Comparison of ENCODE assay signal across 18 cellular contexts in genomic region chr2:100273387-100273786, GRCh38. TPM values are rescaled to one million over a fixed set of nuclear protein-coding genes. Genes with fewer than 3 reads are reported as not detected.
DNase-seq lines count a peak whose midpoint lies in the region; ATAC-seq, FAIRE-seq and TF ChIP-seq lines count a peak whose summit lies in the region.
"Had no signal": no experiment of that assay in that cellular context is flagged by ENCODE, and none has a peak within 500 bp of the region (broad histone marks: within the 10 kb centered on the region; RNA-seq: fewer than 3 reads in every experiment).

No MANE protein-coding gene starts in this region.

- H3K4me2 ChIP-seq in K562 (ENCODE audit: insufficient read depth, low read length): no peak overlapping the region

- H3K79me2 ChIP-seq in K562 (ENCODE audit: control insufficient read depth, insufficient read depth, low read length): no peaks in the 10 kb centered on the region

- H2AFZ ChIP-seq in K562 (ENCODE audit: low read depth, low read length): no peak overlapping the region

- H3K9me1 ChIP-seq in K562 (ENCODE audit: control insufficient read depth, insufficient read depth, low read length): no peaks in the 10 kb centered on the region

- no peaks in the 10 kb centered on the region for H3K27me3 ChIP-seq in right atrium auricular region
- H3K27me3 ChIP-seq in K562 (ENCODE audit: control insufficient read depth in 2 of 2, insufficient read depth in 2 of 2, low read length in 2 of 2): no peaks in the 10 kb centered on the region
- no peaks in the 10 kb centered on the region for H3K27me3 ChIP-seq in rectal smooth muscle tissue (ENCODE audit: control insufficient read depth, insufficient read depth, low read length)
- H3K27me3 ChIP-seq in aorta (ENCODE audit: control insufficient read depth in 1 of 2, insufficient read depth in 2 of 2, low read length in 1 of 2): no peaks in the 10 kb centered on the region
- H3K27me3 ChIP-seq in endodermal cell (ENCODE audit: control insufficient read depth, insufficient read depth, low read length, poor library complexity, severe bottlenecking): no peaks in the 10 kb centered on the region

- CTCF ChIA-PET in K562 (lab: Yijun Ruan, JAX; ENCODE audit: low intra/inter-chr PET ratio): no interaction called here

- no peaks in the 10 kb centered on the region for H3K4me1 ChIP-seq in right atrium auricular region
- H3K4me1 ChIP-seq in K562 (replicated peaks in 1 of 2; ENCODE audit: control insufficient read depth in 2 of 2, insufficient read depth in 2 of 2, low read length in 2 of 2): peaks cover under 1 to 2% of the 10 kb centered on the region in 2 experiments; a peak in 2 of 5 replicates
- H3K4me1 ChIP-seq in rectal smooth muscle tissue (ENCODE audit: control insufficient read depth, insufficient read depth, low read length): no peaks in the 10 kb centered on the region
- no peaks in the 10 kb centered on the region for H3K4me1 ChIP-seq in aorta (ENCODE audit: control insufficient read depth in 1 of 2, insufficient read depth in 2 of 2, low read length in 2 of 2)
- H3K4me1 ChIP-seq in endodermal cell (ENCODE audit: control insufficient read depth, insufficient read depth, low read length): no peaks in the 10 kb centered on the region

- FAIRE-seq in K562 (lab: Jason Lieb, UNC): peak; percentile 11

- H3K27ac ChIP-seq in right atrium auricular region (peak overlapping the region; percentile 3 to 36), K562 (ENCODE audit: extremely low read depth, low read depth, low read length) (no peak overlapping the region), rectal smooth muscle tissue (ENCODE audit: low read depth, low read length) (peak overlapping the region; percentile 57), aorta (ENCODE audit: low read depth in 1 of 2, low read length in 2 of 2) (peak overlapping the region; percentile 0 to 36), endodermal cell (ENCODE audit: low read depth, low read length) (no peak overlapping the region)
- H3K27ac ChIP-seq: C4-2B had no signal

- H3K36me3 Mint-ChIP-seq in endodermal cell (ENCODE audit: low read depth): no peaks in the 10 kb centered on the region

- in situ Hi-C loops in K562 (cut with MboI): no loop called here

- H3K4me3 ChIP-seq in right atrium auricular region (no peak overlapping the region), K562 (no peak overlapping the region), rectal smooth muscle tissue (ENCODE audit: low read length) (no peak overlapping the region), aorta (ENCODE audit: low read length in 2 of 2) (no peak overlapping the region), endodermal cell (ENCODE audit: low read length) (no peak overlapping the region)

- H3K9ac ChIP-seq in K562 (ENCODE audit: insufficient read depth in 1 of 2, low read depth in 2 of 2, low read length in 2 of 2): no peak overlapping the region
- no peak overlapping the region for H3K9ac ChIP-seq in rectal smooth muscle tissue (ENCODE audit: low read length)
- no peak overlapping the region for H3K9ac ChIP-seq in endodermal cell (ENCODE audit: extremely low read depth, low read length, poor library complexity, severe bottlenecking)

- H4K20me1 ChIP-seq in K562 (replicated peaks; ENCODE audit: control insufficient read depth, insufficient read depth, low read length): no peaks in the 10 kb centered on the region

- no peak for TF ChIP-seq EP300 in K562 (IDR thresholded peaks at IDR 0.05; ENCODE audit: low read length)

- intact Hi-C loops in cardiac septum (cut with DNase I): no loop called here
- intact Hi-C loops in K562 (cut with micrococcal nuclease): no loop called here
- intact Hi-C loops in aorta (cut with DNase I): no loop called here

- TF ChIP-seq CTCF in right atrium auricular region (IDR thresholded peaks at IDR 0.05) (no peak), K562 (IDR thresholded peaks at IDR 0.05 in 2 of 3, conservative IDR thresholded peaks at IDR 0.05 in 1 of 3; ENCODE audit: insufficient read depth in 2 of 3, low read depth in 1 of 3, low read length in 3 of 3) (no peak), endodermal cell (conservative IDR thresholded peaks at IDR 0.05) (no peak)

- H3K9me3 ChIP-seq in right atrium auricular region (no peaks in the 10 kb centered on the region), K562 (replicated peaks; ENCODE audit: control insufficient read depth, insufficient read depth, low read depth, low read length) (peaks cover 6% of the 10 kb centered on the region; the same call in 1 of the 2 replicates), aorta (ENCODE audit: control insufficient read depth, low read length) (no peaks in the 10 kb centered on the region), endodermal cell (ENCODE audit: control insufficient read depth, low read length) (no peaks in the 10 kb centered on the region)

- H3K4me1 Mint-ChIP-seq in endodermal cell: no peaks in the 10 kb centered on the region

- H3K4me3 Mint-ChIP-seq in endodermal cell: no peak overlapping the region

- no peak for TF ChIP-seq RAD21 in K562 (CRISPR knock-in tag; conservative IDR thresholded peaks at IDR 0.05 in 1 of 2, IDR thresholded peaks at IDR 0.05 in 1 of 2)

- no peak overlapping the region for H3K27ac Mint-ChIP-seq in endodermal cell
- H3K27ac Mint-ChIP-seq: IgD-negative memory B cell had no signal

- DNase-seq in right atrium auricular region (ENCODE audit: low spot score) (no peak), cardiac septum (ENCODE audit: low spot score) (no peak), K562 (ENCODE audit: extremely low read depth in 1 of 4, low spot score in 3 of 4) (no peak), aorta (no peak), endodermal cell (no peak)
- no peak for DNase-seq in activated CD4-positive, alpha-beta T cell treated with anti-CD3 and anti-CD28 coated beads, Interleukin-2, amount 50 U/mL, for 1 hour
- DNase-seq: GDM1, Kasumi-1, NCI-H1694, NCI-H2081, NCI-H2171, NCI-H524 treated with DMSO at 0.1 percent for 48 hours, NCI-H82 had no signal

- no peaks in the 10 kb centered on the region for H3K27me3 Mint-ChIP-seq in endodermal cell (ENCODE audit: insufficient read depth)

- no TSS peak for BruUV-seq in K562 (replicated peaks; lab: Mats Ljungman, UMichigan)

- peaks cover 5% of the 10 kb centered on the region for H3K9me3 Mint-ChIP-seq in endodermal cell
- H3K9me3 Mint-ChIP-seq: IgD-negative memory B cell had no signal

- POLR2A ChIA-PET in K562 (lab: Yijun Ruan, JAX): no interaction called here

- H3K36me3 ChIP-seq in right atrium auricular region (no peaks in the 10 kb centered on the region), K562 (ENCODE audit: control insufficient read depth, insufficient read depth, low read length) (no peaks in the 10 kb centered on the region; the same call in 2 of the 3 replicates), rectal smooth muscle tissue (ENCODE audit: control insufficient read depth, insufficient read depth, low read length) (no peaks in the 10 kb centered on the region), aorta (ENCODE audit: control insufficient read depth in 1 of 2, insufficient read depth in 2 of 2, low read length in 1 of 2) (no peaks in the 10 kb centered on the region), endodermal cell (ENCODE audit: control insufficient read depth, insufficient read depth, low read length) (no peaks in the 10 kb centered on the region)

- no peak for ATAC-seq in K562
- ATAC-seq in aorta (ENCODE audit: low FRiP score): no peak
- ATAC-seq in GM21526 (IDR thresholded peaks at IDR 0.05; ENCODE audit: low FRiP score, unreplicated experiment): no peak

- TF ChIP-seq POLR2A in K562 (conservative IDR thresholded peaks at IDR 0.05): no peak

- 83% methylated on average over 1 of the region's 1 CpG for WGBS in K562 (ENCODE audit: insufficient coverage, low coverage, missing lambda C conversion rate)
- 65% methylated on average over 1 of the region's 1 CpG for WGBS in aorta, 2 donors
- 100% methylated on average over 1 of the region's 1 CpG; no CpG with 5 or more reads in 1 of the 2 experiments for WGBS in endodermal cell (ENCODE audit: insufficient coverage in 1 of 2, insufficient read length in 1 of 2), 2 experiments

TF ChIP-seq in K562, 482 proteins besides CTCF, POLR2A, EP300 and RAD21 (continues in another document):
- TF ChIP-seq C11orf30 (IDR thresholded peaks at IDR 0.05; ENCODE audit: low read depth) (peak; percentile 36; the same call in 1 of the 2 replicates), MYBL2 (IDR thresholded peaks at IDR 0.05; ENCODE audit: low read depth) (no peak), MYBL2 (CRISPR knock-in tag; IDR thresholded peaks at IDR 0.05; ENCODE audit: borderline replicate concordance) (no peak)

RNA-seq across cellular contexts. Expression of gene LONRF2, which starts 48.9 kb away (rescaled TPM):
- total RNA-seq in right atrium auricular region: 10 to 100 TPM; 11.3 to 18.9 TPM
- 24.5 TPM for total RNA-seq in cardiac septum
- total RNA-seq in K562 (2011; cell fraction: chromatin; rRNA removed; ENCODE audit: low replicate concordance): 18.7 and 21.8 TPM in 2 replicates
- total RNA-seq in K562 (2011; cell fraction: nucleolus; rRNA removed): 7.0 and 7.3 TPM in 2 replicates
- total RNA-seq in K562 (2011; cell fraction: nucleoplasm; rRNA removed): 9.8 and 14.6 TPM in 2 replicates
- total RNA-seq in K562 (2014; rRNA removed): 2.0 and 2.6 TPM in 2 replicates
- total RNA-seq in K562 (2014; rRNA removed; fragmentation: Illumina TruSeq; extraction: Trizol): 2.7 and 3.3 TPM in 2 replicates
- total RNA-seq in K562 (2015; rRNA removed; fragmentation: Illumina TruSeq; extraction: Trizol): 2.2 and 2.5 TPM in 2 replicates
- total RNA-seq in K562 (2021): 3.6 and 5.0 TPM in 2 replicates
- 4.5 and 4.8 TPM in 2 replicates for polyA plus RNA-seq in K562 (2011; rRNA removed)
- 1.2 and 2.8 TPM in 2 replicates for polyA plus RNA-seq in K562 (2011; cell fraction: cytosol; rRNA removed)
- 11.7 and 12.2 TPM in 2 replicates for polyA plus RNA-seq in K562 (2011; cell fraction: nucleus; rRNA removed)
- 1.5 and 1.7 TPM in 2 replicates for polyA plus RNA-seq in K562 (2012)
- 3.4 and 3.8 TPM in 2 replicates for polyA plus RNA-seq in K562 (2014; fragmentation: Illumina TruSeq; extraction: Trizol)
- polyA plus RNA-seq in K562 (2014; fragmentation: Nextera tagmentation; extraction: Ambion mirVana): under 1 TPM; 0.35 TPM
- 2.7 and 3.0 TPM in 2 replicates for polyA plus RNA-seq in K562 (2014; rRNA removed)
- polyA minus RNA-seq in K562 (2011; rRNA and poly(A)+ RNA removed): 8.4 and 10.6 TPM in 2 replicates
- polyA minus RNA-seq in K562 (2011; cell fraction: cytosol; rRNA and poly(A)+ RNA removed): 4.0 and 7.3 TPM in 2 replicates
- polyA minus RNA-seq in K562 (2011; cell fraction: nucleus; rRNA and poly(A)+ RNA removed): 6.6 and 13.9 TPM in 2 replicates
- total RNA-seq in aorta: 10 to 100 TPM; 10.3 to 10.9 TPM
- under 1 TPM; 0.43 to 0.75 TPM for polyA plus RNA-seq in aorta
- total RNA-seq in endodermal cell: under 1 TPM; 0.40 to 0.71 TPM
- 0.39 TPM for polyA plus RNA-seq in endodermal cell (2013, experiment 1 of 2)
- polyA plus RNA-seq in endodermal cell (2013, experiment 2 of 2): 0.37 TPM
- total RNA-seq: MCF 10A had no signal
- polyA plus RNA-seq: IgD-negative memory B cell had no signal

Comparison
In these comparisons a context has a peak if more than half of its experiments do, and no peak if none do; other contexts are left out.
1. H3K27ac ChIP-seq: peak in right atrium auricular region (2 of 2), rectal smooth muscle tissue (single experiment) and aorta (2 of 2); none in K562 (single experiment) and endodermal cell (single experiment).